9 cellular contexts compared by ENCODE assay signal in the genomic region with DNA sequence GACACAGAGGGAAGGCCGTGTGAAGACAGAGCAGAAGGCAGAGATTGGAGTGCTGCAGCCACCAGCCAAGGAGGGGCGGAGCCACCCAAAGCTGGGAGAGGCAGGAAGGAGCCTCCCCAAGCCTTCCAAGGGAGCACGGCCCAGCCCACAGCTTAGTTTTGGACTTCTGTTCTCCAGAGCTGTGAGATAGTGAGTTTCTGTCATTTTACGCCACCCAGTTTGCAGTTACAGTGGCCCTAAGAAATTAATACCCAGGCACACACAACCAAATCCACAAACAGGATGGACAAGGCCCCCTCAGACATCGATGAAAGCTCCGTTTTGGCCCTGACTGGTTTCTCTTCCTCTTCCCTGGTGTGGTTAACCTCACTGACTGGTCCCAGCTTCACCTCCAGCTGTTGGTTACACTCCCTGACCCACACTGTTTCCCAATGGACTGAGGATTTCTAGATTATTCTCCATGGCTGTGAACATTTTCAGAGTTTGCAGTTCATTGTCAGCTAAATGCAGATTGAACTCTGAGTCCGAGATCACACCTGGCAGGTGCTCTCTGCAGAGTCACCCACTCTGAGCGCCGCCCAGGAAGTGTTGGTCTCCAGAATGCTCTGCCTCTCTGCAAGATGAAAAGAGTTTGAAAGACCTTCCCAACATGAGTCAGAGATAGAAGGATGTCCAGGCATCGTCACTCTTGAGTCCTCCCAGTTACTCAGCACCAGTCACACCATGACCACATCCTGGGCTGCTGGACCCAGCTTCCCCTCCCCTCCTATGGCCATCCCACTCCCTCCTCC.
A peak's percentile ranks its signal among the peaks of the same experiment; 100 is the strongest.
DNase-seq lines count a peak whose midpoint lies in the region; ATAC-seq and TF ChIP-seq lines count a peak whose summit lies in the region.
"Had no signal": no experiment of that assay in that cellular context is flagged by ENCODE, and none has a peak within 500 bp of the region (broad histone marks: within the 10 kb centered on the region; RNA-seq: fewer than 3 reads in every experiment).

No MANE protein-coding gene starts in this region.

- H3K36me3 ChIP-seq in esophagus muscularis mucosa (no peaks in the 10 kb centered on the region), WERI-Rb-1 (no peaks in the 10 kb centered on the region)

- TF ChIP-seq CTCF in esophagus muscularis mucosa (IDR thresholded peaks at IDR 0.05) (no peak), WERI-Rb-1 (IDR thresholded peaks at IDR 0.05; ENCODE audit: low read depth, low read length) (no peak)

- WGBS in esophagus muscularis mucosa: 60% methylated on average over 10 of the region's 10 CpGs

- H3K27ac ChIP-seq in esophagus muscularis mucosa (replicated peaks in 1 of 4) (no peak overlapping the region), WERI-Rb-1 (no peak overlapping the region)

- DNase-seq in H4 (ENCODE audit: low spot score) (peak; percentile 80), RPMI8226 (peak; percentile 51), esophagus muscularis mucosa (ENCODE audit: extremely low spot score) (peak; percentile 66), posterior vena cava (ENCODE audit: low spot score) (peak; percentile 89), activated gamma-delta T cell (lab: John Stamatoyannopoulos, UW) (no peak), WERI-Rb-1 (no peak)
- DNase-seq: activated gamma-delta T cell treated with Interleukin-2 at 50 U/mL for 16 hours had no signal

- TF ChIP-seq EP300 in esophagus muscularis mucosa (IDR thresholded peaks at IDR 0.05): no peak

- intact Hi-C loops in esophagus muscularis mucosa (cut with DNase I) (loop anchor here (10.0 kb wide), 2 partner anchors 103 to 583 kb away; a partner anchor contains a TSS), posterior vena cava (cut with DNase I) (loop anchor here in 1 of 2 donors (10.0 kb wide), 1 partner anchor 233 kb away; no protein-coding TSS in a partner anchor)

- no peaks in the 10 kb centered on the region for H3K9me3 ChIP-seq in esophagus muscularis mucosa
- no peaks in the 10 kb centered on the region for H3K9me3 ChIP-seq in WERI-Rb-1 (ENCODE audit: severe bottlenecking)

- ATAC-seq in HG03521 (IDR thresholded peaks at IDR 0.05; ENCODE audit: unreplicated experiment) (no peak), HG03095 (IDR thresholded peaks at IDR 0.05; ENCODE audit: unreplicated experiment) (no peak)

- H3K4me3 ChIP-seq in esophagus muscularis mucosa (no peak overlapping the region), WERI-Rb-1 (ENCODE audit: low read depth, low read length) (no peak overlapping the region)

- peaks cover 0 to 6% (median 0%) of the 10 kb centered on the region in 4 donors for H3K27me3 ChIP-seq in esophagus muscularis mucosa
- H3K27me3 ChIP-seq in WERI-Rb-1 (ENCODE audit: insufficient read depth, low read depth, severe bottlenecking): peaks cover 88% of the 10 kb centered on the region

- H3K4me1 ChIP-seq in esophagus muscularis mucosa: peaks cover 0 to 16% (median 7%) of the 10 kb centered on the region in 4 donors

- TF ChIP-seq POLR2A in esophagus muscularis mucosa (IDR thresholded peaks at IDR 0.05; ENCODE audit: low read depth): no peak

Comparison
In these comparisons a context has a peak if more than half of its experiments do, and no peak if none do; other contexts are left out.
1. DNase-seq: peak in H4 (single experiment), RPMI8226 (single experiment), esophagus muscularis mucosa (single experiment) and posterior vena cava (single experiment); none in activated gamma-delta T cell (single experiment) and WERI-Rb-1 (single experiment).